ENCODE assay signal across 1 cellular context in the genomic region with DNA sequence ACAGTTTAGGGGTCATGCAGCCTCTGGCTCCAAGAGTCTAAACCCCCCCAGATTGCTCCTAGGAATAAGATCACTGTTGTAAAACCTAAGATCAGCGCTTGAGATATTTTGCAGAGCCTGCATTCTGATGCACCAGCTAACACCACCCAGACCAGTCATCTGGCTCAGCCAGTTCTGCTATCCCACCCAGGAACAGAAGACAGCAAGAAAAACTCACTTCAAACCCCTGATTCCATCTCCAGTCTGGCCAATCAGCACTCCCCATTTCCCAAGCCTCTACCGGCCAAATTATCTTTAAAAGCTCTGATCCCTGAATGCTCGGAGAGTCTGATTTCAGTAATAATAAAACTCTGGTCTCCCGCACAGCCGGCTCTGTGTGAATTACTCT.
TF ChIP-seq lines count a peak whose summit lies in the region.

No MANE protein-coding gene starts in this region.

TF ChIP-seq in H1, 55 proteins besides CTCF, POLR2A, EP300 and RAD21:
- TF ChIP-seq SP4 (IDR thresholded peaks at IDR 0.05; ENCODE audit: low read length) (no peak), RBBP5 (IDR thresholded peaks at IDR 0.05; ENCODE audit: borderline replicate concordance, low read depth, low read length) (no peak), POLR2AphosphoS5 (IDR thresholded peaks at IDR 0.05; ENCODE audit: low read depth, low read length) (no peak), CHD7 (IDR thresholded peaks at IDR 0.05; ENCODE audit: insufficient replicate concordance, low read length) (no peak), EZH2 (IDR thresholded peaks at IDR 0.05; ENCODE audit: low read depth, low read length, severe bottlenecking) (no peak), SAP30 (IDR thresholded peaks at IDR 0.05; ENCODE audit: insufficient read depth, insufficient replicate concordance, low read length) (no peak), PHF8 (conservative IDR thresholded peaks at IDR 0.05; ENCODE audit: low read depth, low read length) (no peak), TCF12 (IDR thresholded peaks at IDR 0.05; ENCODE audit: low read depth, low read length) (no peak), SP1 (IDR thresholded peaks at IDR 0.05; ENCODE audit: low read depth, low read length) (no peak), RFX5 (IDR thresholded peaks at IDR 0.05; ENCODE audit: borderline replicate concordance, low read depth, low read length) (no peak), KDM4A (IDR thresholded peaks at IDR 0.05; ENCODE audit: low read depth, low read length, severe bottlenecking) (no peak), MAX (IDR thresholded peaks at IDR 0.05) (no peak), CTBP2 (IDR thresholded peaks at IDR 0.05; ENCODE audit: borderline replicate concordance, insufficient read depth, insufficient read length, low read length) (no peak), JUN (IDR thresholded peaks at IDR 0.05; ENCODE audit: low read depth, low read length) (no peak), SIRT6 (IDR thresholded peaks at IDR 0.05; ENCODE audit: low read length) (no peak), BCL11A (IDR thresholded peaks at IDR 0.05; ENCODE audit: low read depth in 2 of 2, low read length in 2 of 2) (no peak), BRCA1 (IDR thresholded peaks at IDR 0.05; ENCODE audit: low read depth, low read length) (no peak)
- TF ChIP-seq, protein P1, sequence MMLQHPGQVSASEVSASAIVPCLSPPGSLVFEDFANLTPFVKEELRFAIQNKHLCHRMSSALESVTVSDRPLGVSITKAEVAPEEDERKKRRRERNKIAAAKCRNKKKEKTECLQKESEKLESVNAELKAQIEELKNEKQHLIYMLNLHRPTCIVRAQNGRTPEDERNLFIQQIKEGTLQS (IDR thresholded peaks at IDR 0.05; ENCODE audit: insufficient read depth, low read depth, low read length) = no peak
